Comparison of ENCODE assay signal across 13 cellular contexts in the genomic region with DNA sequence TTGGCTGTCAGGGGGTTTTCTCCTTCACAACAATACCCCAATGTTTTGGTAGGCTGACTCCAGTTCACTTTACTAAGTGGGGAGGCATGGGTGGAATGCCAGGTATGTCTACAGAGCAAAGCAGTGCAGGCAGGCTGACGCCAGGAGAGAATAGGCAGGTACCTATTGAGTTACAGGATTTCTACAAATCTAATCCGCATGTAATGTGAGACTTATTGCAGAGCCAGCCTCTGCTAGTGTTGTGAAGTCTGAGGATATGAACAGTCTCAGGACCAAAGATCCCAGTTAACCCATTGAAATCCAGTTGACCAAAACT.
DNase-seq lines count a peak whose midpoint lies in the region; ATAC-seq and TF ChIP-seq lines count a peak whose summit lies in the region.
"Had no signal": no experiment of that assay in that cellular context is flagged by ENCODE, and none has a peak within 500 bp of the region (broad histone marks: within the 10 kb centered on the region; RNA-seq: fewer than 3 reads in every experiment).

No MANE protein-coding gene starts in this region.

- intact Hi-C loops in activated CD4-positive, alpha-beta memory T cell treated with anti-CD3 and anti-CD28 coated beads for 36 hours (cut with micrococcal nuclease) = no loop called here
- intact Hi-C loops in natural killer cell (cut with micrococcal nuclease) = no loop called here

- H3K9me3 ChIP-seq in lung (ENCODE audit: control insufficient read depth in 2 of 2, insufficient read depth in 1 of 2, low read length in 1 of 2) = no peaks in the 10 kb centered on the region

- H3K27ac ChIP-seq in lung (ENCODE audit: low read depth in 1 of 2, low read length in 1 of 2) = no peak overlapping the region

- POLR2A ChIA-PET in activated CD4-positive, alpha-beta memory T cell treated with anti-CD3 and anti-CD28 coated beads for 36 hours (lab: Charles Lee) = no interaction called here

- H3K36me3 ChIP-seq in lung (ENCODE audit: control insufficient read depth in 2 of 2, insufficient read depth in 2 of 2, low read length in 2 of 2) = no peaks in the 10 kb centered on the region

- no peak overlapping the region for H3K27ac Mint-ChIP-seq in activated CD4-positive, alpha-beta memory T cell treated with anti-CD3 and anti-CD28 coated beads for 36 hours
- H3K27ac Mint-ChIP-seq in natural killer cell = no peak overlapping the region
- H3K27ac Mint-ChIP-seq: activated naive CD8-positive, alpha-beta T cell treated with anti-CD3 and anti-CD28 coated beads, Interleukin-2, amount 10 ng/mL, durations not matched to agents 7 days and 5 days; B cell had no signal

- CTCF ChIA-PET in activated CD4-positive, alpha-beta memory T cell treated with anti-CD3 and anti-CD28 coated beads for 36 hours (lab: Charles Lee) = no interaction called here

- H3K4me3 Mint-ChIP-seq in activated CD4-positive, alpha-beta memory T cell treated with anti-CD3 and anti-CD28 coated beads for 36 hours = no peak overlapping the region
- no peak overlapping the region for H3K4me3 Mint-ChIP-seq in natural killer cell
- H3K4me3 Mint-ChIP-seq: activated naive CD8-positive, alpha-beta T cell treated with anti-CD3 and anti-CD28 coated beads, Interleukin-2, amount 10 ng/mL, durations not matched to agents 7 days and 5 days; B cell had no signal

- DNase-seq in DMS53 (lab: John Stamatoyannopoulos, UW) = peak; percentile 70
- peak; percentile 69 for DNase-seq in NCI-H2029 (lab: John Stamatoyannopoulos, UW)
- DNase-seq in astrocyte of the hippocampus (ENCODE audit: low read depth, low spot score) = peak; percentile 51
- DNase-seq in lung (ENCODE audit: low spot score) = no peak
- DNase-seq in activated CD4-positive, alpha-beta memory T cell treated with anti-CD3 and anti-CD28 coated beads for 36 hours = no peak
- no peak for DNase-seq in natural killer cell
- DNase-seq: activated CD4-positive, alpha-beta T cell treated with anti-CD3 and anti-CD28 coated beads, Interleukin-2, amount 50 U/mL, for 4 hours; activated naive CD8-positive, alpha-beta T cell treated with anti-CD3 and anti-CD28 coated beads, Interleukin-2, amount 10 ng/mL, durations not matched to agents 7 days and 5 days; HCEC 1CT had no signal

- WGBS in lung, 2 donors = 29 to 34% methylated on average over 2 of the region's 2 CpGs

- TF ChIP-seq CTCF in lung (IDR thresholded peaks at IDR 0.05; ENCODE audit: control extremely low read depth, extremely low read depth) (no peak), natural killer cell (IDR thresholded peaks at IDR 0.05) (no peak)

- H3K36me3 Mint-ChIP-seq in activated CD4-positive, alpha-beta memory T cell treated with anti-CD3 and anti-CD28 coated beads for 36 hours = no peaks in the 10 kb centered on the region
- H3K36me3 Mint-ChIP-seq in natural killer cell = peaks cover 7% of the 10 kb centered on the region
- H3K36me3 Mint-ChIP-seq: activated naive CD8-positive, alpha-beta T cell treated with anti-CD3 and anti-CD28 coated beads, Interleukin-2, amount 10 ng/mL, durations not matched to agents 7 days and 5 days had no signal

- no peak overlapping the region for H3K4me3 ChIP-seq in lung
- H3K4me3 ChIP-seq: mucosa of descending colon had no signal

- H3K27me3 ChIP-seq in lung (ENCODE audit: control insufficient read depth, insufficient read depth) = no peaks in the 10 kb centered on the region

- no peaks in the 10 kb centered on the region for H3K4me1 Mint-ChIP-seq in activated CD4-positive, alpha-beta memory T cell treated with anti-CD3 and anti-CD28 coated beads for 36 hours (ENCODE audit: low read depth)
- H3K4me1 Mint-ChIP-seq in natural killer cell = no peaks in the 10 kb centered on the region
- H3K4me1 Mint-ChIP-seq: activated naive CD8-positive, alpha-beta T cell treated with anti-CD3 and anti-CD28 coated beads, Interleukin-2, amount 10 ng/mL, durations not matched to agents 7 days and 5 days; B cell had no signal

- H3K27me3 Mint-ChIP-seq in activated CD4-positive, alpha-beta memory T cell treated with anti-CD3 and anti-CD28 coated beads for 36 hours = no peaks in the 10 kb centered on the region
- no peaks in the 10 kb centered on the region for H3K27me3 Mint-ChIP-seq in natural killer cell (ENCODE audit: low read depth in 2 of 2)
- H3K27me3 Mint-ChIP-seq: activated naive CD8-positive, alpha-beta T cell treated with anti-CD3 and anti-CD28 coated beads, Interleukin-2, amount 10 ng/mL, durations not matched to agents 7 days and 5 days; B cell had no signal

- H3K9me3 Mint-ChIP-seq in activated CD4-positive, alpha-beta memory T cell treated with anti-CD3 and anti-CD28 coated beads for 36 hours = peaks cover 29% of the 10 kb centered on the region
- peaks cover 12 to 22% of the 10 kb centered on the region in 2 donors for H3K9me3 Mint-ChIP-seq in natural killer cell

- ATAC-seq in lung (ENCODE audit: insufficient read depth, low FRiP score) (peak; percentile 27), HG03025 (IDR thresholded peaks at IDR 0.05; ENCODE audit: low FRiP score, unreplicated experiment) (no peak), HG03565 (IDR thresholded peaks at IDR 0.05; ENCODE audit: unreplicated experiment) (no peak), natural killer cell (no peak)

- H3K4me1 ChIP-seq in lung (ENCODE audit: control insufficient read depth in 2 of 2, insufficient read depth in 2 of 2, low read length in 2 of 2) = no peaks in the 10 kb centered on the region

Comparison
In these comparisons a context has a peak if more than half of its experiments do, and no peak if none do; other contexts are left out.
1. DNase-seq: peak in DMS53 (single experiment), NCI-H2029 (single experiment) and astrocyte of the hippocampus (single experiment); none in lung (single experiment), activated CD4-positive, alpha-beta memory T cell treated with anti-CD3 and anti-CD28 coated beads for 36 hours (single experiment) and natural killer cell (single experiment).